8 cellular contexts compared by ENCODE assay signal in the genomic region with DNA sequence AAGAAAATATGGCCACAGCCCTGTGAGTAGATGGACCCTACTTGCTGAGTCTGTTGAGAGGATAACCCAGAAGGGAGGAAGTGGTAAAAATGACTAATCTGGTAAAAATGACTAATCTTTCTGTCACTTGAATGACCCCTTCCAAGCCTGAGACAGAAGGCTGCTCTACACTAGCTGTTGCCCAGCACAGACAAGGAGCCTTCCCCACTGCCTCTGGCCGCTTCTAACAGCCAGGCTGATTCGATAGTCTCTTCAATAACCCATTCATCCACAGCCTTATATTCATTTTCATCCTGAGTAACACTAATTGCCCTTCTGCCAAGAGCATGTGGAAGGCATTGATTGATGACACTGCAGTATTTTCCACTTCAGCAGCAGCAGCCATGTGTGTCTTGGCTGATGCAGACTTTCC. TPM values are rescaled to one million over a fixed set of nuclear protein-coding genes. Genes with fewer than 3 reads are reported as not detected.
DNase-seq lines count a peak whose midpoint lies in the region; ATAC-seq lines count a peak whose summit lies in the region.

No MANE protein-coding gene starts in this region.

- POLR2A ChIA-PET in activated naive CD8-positive, alpha-beta T cell treated with anti-CD3 and anti-CD28 coated beads, Interleukin-2, amount 10 ng/mL, durations not matched to agents 7 days and 5 days (lab: Charles Lee) = no interaction called here

- no peaks in the 10 kb centered on the region for H3K36me3 ChIP-seq in iPS-15b (ENCODE audit: control insufficient read depth, insufficient read depth, low read length)

- H3K4me1 ChIP-seq in iPS-15b (ENCODE audit: control insufficient read depth, insufficient read depth, low read length) = peaks cover 35% of the 10 kb centered on the region

- H3K9me3 Mint-ChIP-seq in activated naive CD8-positive, alpha-beta T cell treated with anti-CD3 and anti-CD28 coated beads, Interleukin-2, amount 10 ng/mL, durations not matched to agents 7 days and 5 days = no peaks in the 10 kb centered on the region
- no peaks in the 10 kb centered on the region for H3K9me3 Mint-ChIP-seq in activated naive CD8-positive, alpha-beta T cell treated with anti-CD3 and anti-CD28 coated beads for 36 hours

- H3K4me1 Mint-ChIP-seq in activated naive CD8-positive, alpha-beta T cell treated with anti-CD3 and anti-CD28 coated beads, Interleukin-2, amount 10 ng/mL, durations not matched to agents 7 days and 5 days = peaks cover 5% of the 10 kb centered on the region
- H3K4me1 Mint-ChIP-seq in activated naive CD8-positive, alpha-beta T cell treated with anti-CD3 and anti-CD28 coated beads for 36 hours = peaks cover 11% of the 10 kb centered on the region

- H3K27me3 Mint-ChIP-seq in activated naive CD8-positive, alpha-beta T cell treated with anti-CD3 and anti-CD28 coated beads, Interleukin-2, amount 10 ng/mL, durations not matched to agents 7 days and 5 days = peaks cover 2% of the 10 kb centered on the region
- H3K27me3 Mint-ChIP-seq in activated naive CD8-positive, alpha-beta T cell treated with anti-CD3 and anti-CD28 coated beads for 36 hours = peaks cover 8% of the 10 kb centered on the region

- H3K9ac ChIP-seq in iPS-15b (ENCODE audit: low read depth, low read length) = peak overlapping the region; percentile 77

- H3K27ac Mint-ChIP-seq in activated naive CD8-positive, alpha-beta T cell treated with anti-CD3 and anti-CD28 coated beads, Interleukin-2, amount 10 ng/mL, durations not matched to agents 7 days and 5 days = no peak overlapping the region
- H3K27ac Mint-ChIP-seq in activated naive CD8-positive, alpha-beta T cell treated with anti-CD3 and anti-CD28 coated beads for 36 hours = no peak overlapping the region

- H3K4me3 ChIP-seq in iPS-15b (ENCODE audit: low read depth, low read length) = no peak overlapping the region

- DNase-seq in activated naive CD8-positive, alpha-beta T cell treated with anti-CD3 and anti-CD28 coated beads, Interleukin-2, amount 10 ng/mL, durations not matched to agents 7 days and 5 days = no peak
- DNase-seq in activated naive CD8-positive, alpha-beta T cell treated with anti-CD3 and anti-CD28 coated beads for 36 hours = no peak
- DNase-seq in RKO (ENCODE audit: low spot score) (peak; percentile 96), superior temporal gyrus (ENCODE audit: extremely low spot score) (no peak), NCI-H2171 (lab: John Stamatoyannopoulos, UW) (no peak), ureter (ENCODE audit: low spot score) (no peak)

- no peaks in the 10 kb centered on the region for H3K27me3 ChIP-seq in iPS-15b (ENCODE audit: control insufficient read depth, insufficient read depth, low read length)

- H3K4me3 Mint-ChIP-seq in activated naive CD8-positive, alpha-beta T cell treated with anti-CD3 and anti-CD28 coated beads, Interleukin-2, amount 10 ng/mL, durations not matched to agents 7 days and 5 days = no peak overlapping the region
- no peak overlapping the region for H3K4me3 Mint-ChIP-seq in activated naive CD8-positive, alpha-beta T cell treated with anti-CD3 and anti-CD28 coated beads for 36 hours

- no peaks in the 10 kb centered on the region for H3K36me3 Mint-ChIP-seq in activated naive CD8-positive, alpha-beta T cell treated with anti-CD3 and anti-CD28 coated beads, Interleukin-2, amount 10 ng/mL, durations not matched to agents 7 days and 5 days
- no peaks in the 10 kb centered on the region for H3K36me3 Mint-ChIP-seq in activated naive CD8-positive, alpha-beta T cell treated with anti-CD3 and anti-CD28 coated beads for 36 hours

- H3K9me3 ChIP-seq in iPS-15b (ENCODE audit: control insufficient read depth, insufficient read depth, low read length) = no peaks in the 10 kb centered on the region

- peak; percentile 45 for ATAC-seq in activated naive CD8-positive, alpha-beta T cell treated with anti-CD3 and anti-CD28 coated beads, Interleukin-2, amount 10 ng/mL, durations not matched to agents 7 days and 5 days (ENCODE audit: low read depth)
- peak; percentile 64 for ATAC-seq in HG03025 (IDR thresholded peaks at IDR 0.05; ENCODE audit: low FRiP score, unreplicated experiment)

RNA-seq across cellular contexts. Expression of a gene that starts 18.4 kb away (rescaled TPM):
- total RNA-seq in activated naive CD8-positive, alpha-beta T cell treated with anti-CD3 and anti-CD28 coated beads, Interleukin-2, amount 10 ng/mL, durations not matched to agents 7 days and 5 days = not detected
- total RNA-seq in activated naive CD8-positive, alpha-beta T cell treated with anti-CD3 and anti-CD28 coated beads for 36 hours = not detected
- total RNA-seq in ureter = not detected
